1 cellular context compared by ENCODE assay signal in genomic region chr16:85554791-85555548, GRCh38.
TF ChIP-seq lines count a peak whose summit lies in the region.

No MANE protein-coding gene starts in this region.

TF ChIP-seq in HepG2, 621 proteins besides CTCF, POLR2A, EP300 and RAD21 (continued from another document and continues in another):
- TF ChIP-seq NFAT5 (CRISPR knock-in tag; IDR thresholded peaks at IDR 0.05): no peak
- no peak for TF ChIP-seq GPBP1L1 (CRISPR knock-in tag; IDR thresholded peaks at IDR 0.05)
- TF ChIP-seq NPAS2 (CRISPR knock-in tag; IDR thresholded peaks at IDR 0.05; ENCODE audit: borderline replicate concordance): no peak
- no peak for TF ChIP-seq ZNF354B (CRISPR knock-in tag; IDR thresholded peaks at IDR 0.05)
- TF ChIP-seq ZNF839 (CRISPR knock-in tag; IDR thresholded peaks at IDR 0.05; ENCODE audit: borderline replicate concordance): no peak
- no peak for TF ChIP-seq ZNF629 (CRISPR knock-in tag; conservative IDR thresholded peaks at IDR 0.05)
- TF ChIP-seq HMGA1 (CRISPR knock-in tag; conservative IDR thresholded peaks at IDR 0.05): no peak
- TF ChIP-seq NR2F6 (IDR thresholded peaks at IDR 0.05): no peak
- 0 out of 2 replicates have a peak, but pooled peaks have one; percentile 6 for TF ChIP-seq NR2F6 (CRISPR knock-in tag; IDR thresholded peaks at IDR 0.05)
- TF ChIP-seq ZNF740 (CRISPR knock-in tag; IDR thresholded peaks at IDR 0.05): 0 out of 2 replicates have a peak, but pooled peaks have one; percentile 34
- TF ChIP-seq NR2F1 (CRISPR knock-in tag; IDR thresholded peaks at IDR 0.05): no peak
- TF ChIP-seq ZNF343 (CRISPR knock-in tag; IDR thresholded peaks at IDR 0.05): no peak
- TF ChIP-seq DMAP1 (CRISPR knock-in tag; IDR thresholded peaks at IDR 0.05): peak; percentile 16; the same call in 1 of the 2 replicates
- no peak for TF ChIP-seq SCMH1 (CRISPR knock-in tag; IDR thresholded peaks at IDR 0.05; ENCODE audit: borderline replicate concordance)
- TF ChIP-seq RFXAP (CRISPR knock-in tag; IDR thresholded peaks at IDR 0.05; ENCODE audit: borderline replicate concordance): no peak
- TF ChIP-seq MTERF4 (CRISPR knock-in tag; IDR thresholded peaks at IDR 0.05): no peak
- no peak for TF ChIP-seq ZBTB26 (CRISPR knock-in tag; IDR thresholded peaks at IDR 0.05; ENCODE audit: borderline replicate concordance)
- TF ChIP-seq THAP7 (CRISPR knock-in tag; IDR thresholded peaks at IDR 0.05): no peak
- TF ChIP-seq ERF (CRISPR knock-in tag; IDR thresholded peaks at IDR 0.05): no peak
- no peak for TF ChIP-seq ZNF101 (CRISPR knock-in tag; IDR thresholded peaks at IDR 0.05; ENCODE audit: borderline replicate concordance, low read depth)
- peak; percentile 28; the same call in 1 of the 2 replicates for TF ChIP-seq ZBED4 (CRISPR knock-in tag; IDR thresholded peaks at IDR 0.05; ENCODE audit: borderline replicate concordance)
- no peak for TF ChIP-seq PITX1 (CRISPR knock-in tag; IDR thresholded peaks at IDR 0.05)
- no peak for TF ChIP-seq GLI4 (CRISPR knock-in tag; IDR thresholded peaks at IDR 0.05; ENCODE audit: borderline replicate concordance)
- no peak for TF ChIP-seq SRY (CRISPR knock-in tag; IDR thresholded peaks at IDR 0.05)
- no peak for TF ChIP-seq ZBTB43 (CRISPR knock-in tag; conservative IDR thresholded peaks at IDR 0.05)
- TF ChIP-seq TRIM24 (CRISPR knock-in tag; IDR thresholded peaks at IDR 0.05): no peak
- peak; percentile 76; the same call in 1 of the 2 replicates for TF ChIP-seq ZNF142 (CRISPR knock-in tag; IDR thresholded peaks at IDR 0.05)
- TF ChIP-seq E2F2 (CRISPR knock-in tag; IDR thresholded peaks at IDR 0.05; ENCODE audit: borderline replicate concordance): no peak
- peak; percentile 19; the same call in 1 of the 2 replicates for TF ChIP-seq RARA (CRISPR knock-in tag; IDR thresholded peaks at IDR 0.05)
- peak; percentile 66; the same call in 1 of the 2 replicates for TF ChIP-seq MXD3 (CRISPR knock-in tag; IDR thresholded peaks at IDR 0.05)
- TF ChIP-seq ELF1 (CRISPR knock-in tag; IDR thresholded peaks at IDR 0.05): 0 out of 2 replicates have a peak, but pooled peaks have one; percentile 11
- TF ChIP-seq RBFOX2 (IDR thresholded peaks at IDR 0.05; ENCODE audit: low read depth, low read length): peak; percentile 50
- TF ChIP-seq ZNF446 (CRISPR knock-in tag; IDR thresholded peaks at IDR 0.05): no peak
- TF ChIP-seq FIP1L1 (IDR thresholded peaks at IDR 0.05; ENCODE audit: borderline replicate concordance, insufficient read depth, low read depth, low read length): no peak
